ENCODE assay signal across 2 cellular contexts in the genomic region with DNA sequence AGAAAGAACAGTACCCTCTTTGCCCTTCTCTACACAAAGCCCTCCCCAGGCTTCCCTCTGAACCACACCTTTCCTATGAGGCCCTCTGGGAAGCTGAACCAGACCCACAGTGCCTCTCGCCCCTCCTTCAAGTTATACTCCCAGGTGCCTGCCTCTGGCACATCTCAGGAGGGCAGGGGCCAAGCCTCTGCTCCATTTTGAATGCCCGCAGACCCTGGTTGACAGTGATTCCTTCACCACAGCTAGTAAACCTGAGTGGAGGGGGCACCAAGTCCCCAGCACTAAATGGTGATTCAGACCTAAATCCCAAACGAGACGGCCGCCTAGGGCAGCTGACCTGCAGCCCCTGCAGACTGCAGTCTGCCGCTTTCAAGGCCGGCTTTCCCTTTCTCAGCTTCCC.
TF ChIP-seq lines count a peak whose summit lies in the region.

No MANE protein-coding gene starts in this region.

TF ChIP-seq in SK-N-SH, 30 proteins besides CTCF, POLR2A, EP300 and RAD21 (continued from another document):
- TF ChIP-seq, protein P1, sequence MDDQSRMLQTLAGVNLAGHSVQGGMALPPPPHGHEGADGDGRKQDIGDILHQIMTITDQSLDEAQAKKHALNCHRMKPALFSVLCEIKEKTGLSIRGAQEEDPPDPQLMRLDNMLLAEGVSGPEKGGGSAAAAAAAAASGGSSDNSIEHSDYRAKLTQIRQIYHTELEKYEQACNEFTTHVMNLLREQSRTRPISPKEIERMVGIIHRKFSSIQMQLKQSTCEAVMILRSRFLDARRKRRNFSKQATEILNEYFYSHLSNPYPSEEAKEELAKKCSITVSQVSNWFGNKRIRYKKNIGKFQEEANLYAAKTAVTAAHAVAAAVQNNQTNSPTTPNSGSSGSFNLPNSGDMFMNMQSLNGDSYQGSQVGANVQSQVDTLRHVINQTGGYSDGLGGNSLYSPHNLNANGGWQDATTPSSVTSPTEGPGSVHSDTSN (IDR thresholded peaks at IDR 0.05) = no peak
- TF ChIP-seq POLR2AphosphoS5 (IDR thresholded peaks at IDR 0.05; ENCODE audit: low read depth, low read length) (no peak), TEAD4 (IDR thresholded peaks at IDR 0.05; ENCODE audit: borderline replicate concordance, insufficient read depth) (no peak), FOSL2 (IDR thresholded peaks at IDR 0.05; ENCODE audit: borderline replicate concordance, low read depth) (no peak), FOXM1 (IDR thresholded peaks at IDR 0.05; ENCODE audit: low read depth) (no peak), JUND (IDR thresholded peaks at IDR 0.05) (no peak), YY1 (IDR thresholded peaks at IDR 0.05; ENCODE audit: low read depth) (no peak)
- TF ChIP-seq, protein P2, sequence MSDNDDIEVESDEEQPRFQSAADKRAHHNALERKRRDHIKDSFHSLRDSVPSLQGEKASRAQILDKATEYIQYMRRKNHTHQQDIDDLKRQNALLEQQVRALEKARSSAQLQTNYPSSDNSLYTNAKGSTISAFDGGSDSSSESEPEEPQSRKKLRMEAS (IDR thresholded peaks at IDR 0.05; ENCODE audit: low read depth) = no peak

TF ChIP-seq in SK-N-SH treated with all-trans-retinoic acid at 6 μM for 48 hours, 23 proteins besides CTCF, POLR2A, EP300 and RAD21 (continued from another document):
- no peak for TF ChIP-seq ZFP30 (CRISPR knock-in tag; IDR thresholded peaks at IDR 0.05)
